In the genomic region with DNA sequence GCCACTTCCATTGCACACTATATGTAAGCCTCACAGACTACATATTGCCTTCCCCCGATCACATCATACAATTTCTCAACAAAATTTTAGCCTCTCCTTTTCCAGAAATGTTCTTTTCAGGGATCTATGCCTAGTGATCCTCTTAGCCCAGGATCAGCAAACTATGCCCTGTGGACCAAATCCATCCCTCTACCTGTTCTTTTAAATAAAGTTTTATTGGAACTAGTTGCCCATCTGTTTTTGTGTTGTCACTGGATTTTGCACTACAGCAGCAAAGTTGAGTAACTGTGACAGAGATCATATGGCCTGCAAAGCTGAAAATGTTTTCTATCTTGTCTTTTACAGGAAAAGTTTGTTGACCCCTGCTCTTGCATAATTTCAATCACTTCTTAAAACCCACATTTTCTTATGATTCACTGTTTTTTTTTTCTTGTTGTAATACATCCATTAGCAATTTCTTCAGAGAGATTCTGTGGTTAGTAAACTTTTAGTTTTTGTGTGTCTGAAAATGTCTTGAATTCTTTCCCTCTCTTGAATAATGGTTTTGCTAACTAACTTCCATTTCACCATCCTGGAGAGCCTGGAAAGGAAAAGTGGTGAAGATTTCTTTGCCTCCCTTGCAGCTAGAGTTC, we compare ENCODE assay signal across 1 cellular context.
TF ChIP-seq lines count a peak whose summit lies in the region.

No MANE protein-coding gene starts in this region.

TF ChIP-seq in GM12878, 131 proteins besides CTCF, POLR2A, EP300 and RAD21:
- TF ChIP-seq, protein P1, sequence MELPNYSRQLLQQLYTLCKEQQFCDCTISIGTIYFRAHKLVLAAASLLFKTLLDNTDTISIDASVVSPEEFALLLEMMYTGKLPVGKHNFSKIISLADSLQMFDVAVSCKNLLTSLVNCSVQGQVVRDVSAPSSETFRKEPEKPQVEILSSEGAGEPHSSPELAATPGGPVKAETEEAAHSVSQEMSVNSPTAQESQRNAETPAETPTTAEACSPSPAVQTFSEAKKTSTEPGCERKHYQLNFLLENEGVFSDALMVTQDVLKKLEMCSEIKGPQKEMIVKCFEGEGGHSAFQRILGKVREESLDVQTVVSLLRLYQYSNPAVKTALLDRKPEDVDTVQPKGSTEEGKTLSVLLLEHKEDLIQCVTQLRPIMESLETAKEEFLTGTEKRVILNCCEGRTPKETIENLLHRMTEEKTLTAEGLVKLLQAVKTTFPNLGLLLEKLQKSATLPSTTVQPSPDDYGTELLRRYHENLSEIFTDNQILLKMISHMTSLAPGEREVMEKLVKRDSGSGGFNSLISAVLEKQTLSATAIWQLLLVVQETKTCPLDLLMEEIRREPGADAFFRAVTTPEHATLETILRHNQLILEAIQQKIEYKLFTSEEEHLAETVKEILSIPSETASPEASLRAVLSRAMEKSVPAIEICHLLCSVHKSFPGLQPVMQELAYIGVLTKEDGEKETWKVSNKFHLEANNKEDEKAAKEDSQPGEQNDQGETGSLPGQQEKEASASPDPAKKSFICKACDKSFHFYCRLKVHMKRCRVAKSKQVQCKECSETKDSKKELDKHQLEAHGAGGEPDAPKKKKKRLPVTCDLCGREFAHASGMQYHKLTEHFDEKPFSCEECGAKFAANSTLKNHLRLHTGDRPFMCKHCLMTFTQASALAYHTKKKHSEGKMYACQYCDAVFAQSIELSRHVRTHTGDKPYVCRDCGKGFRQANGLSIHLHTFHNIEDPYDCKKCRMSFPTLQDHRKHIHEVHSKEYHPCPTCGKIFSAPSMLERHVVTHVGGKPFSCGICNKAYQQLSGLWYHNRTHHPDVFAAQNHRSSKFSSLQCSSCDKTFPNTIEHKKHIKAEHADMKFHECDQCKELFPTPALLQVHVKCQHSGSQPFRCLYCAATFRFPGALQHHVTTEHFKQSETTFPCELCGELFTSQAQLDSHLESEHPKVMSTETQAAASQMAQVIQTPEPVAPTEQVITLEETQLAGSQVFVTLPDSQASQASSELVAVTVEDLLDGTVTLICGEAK (IDR thresholded peaks at IDR 0.05; ENCODE audit: borderline replicate concordance): peak; percentile 66
- TF ChIP-seq TARDBP (IDR thresholded peaks at IDR 0.05; ENCODE audit: borderline replicate concordance): no peak
